ENCODE assay signal across 20 cellular contexts in the genomic region with DNA sequence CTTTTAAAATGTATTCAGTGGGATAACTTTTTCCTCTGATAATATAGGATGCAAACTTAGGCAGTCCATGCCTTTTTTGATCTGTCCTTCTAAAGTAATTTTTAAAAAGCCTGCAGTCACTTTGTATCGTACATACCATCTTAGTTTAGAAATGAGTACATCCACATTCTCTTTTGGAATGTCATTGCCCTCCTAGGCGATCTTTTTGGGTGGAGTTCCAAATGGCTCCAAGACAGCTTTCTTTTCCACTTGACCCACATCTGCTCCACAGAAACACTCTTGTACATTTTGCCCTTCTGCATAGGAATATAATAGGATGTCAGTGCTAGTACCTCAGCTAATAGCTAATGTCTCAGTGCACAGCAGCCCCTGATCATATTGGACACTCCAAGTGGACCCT. TPM values are rescaled to one million over a fixed set of nuclear protein-coding genes. Genes with fewer than 3 reads are reported as not detected.
"Had no signal": no experiment of that assay in that cellular context is flagged by ENCODE, and none has a peak within 500 bp of the region (broad histone marks: within the 10 kb centered on the region; RNA-seq: fewer than 3 reads in every experiment).

No MANE protein-coding gene starts in this region.

- H3K9me3 Mint-ChIP-seq: activated CD4-positive, alpha-beta memory T cell treated with anti-CD3 and anti-CD28 coated beads for 36 hours; memory B cell; naive B cell; neural progenitor cell had no signal

- H3K27ac ChIP-seq: brain microvascular endothelial cell, esophagus muscularis mucosa, heart left ventricle, neural progenitor cell, spleen, upper lobe of right lung had no signal

- H3K4me1 Mint-ChIP-seq: memory B cell, naive B cell, neural progenitor cell had no signal

- H3K4me3 ChIP-seq: ascending aorta, esophagus muscularis mucosa, heart left ventricle, mucosa of descending colon, neural progenitor cell, spleen, upper lobe of right lung had no signal

- H3K9me3 ChIP-seq: ascending aorta, esophagus muscularis mucosa, heart left ventricle, mucosa of descending colon, spleen, upper lobe of right lung had no signal

- H3K4me3 Mint-ChIP-seq: activated CD4-positive, alpha-beta memory T cell treated with anti-CD3 and anti-CD28 coated beads for 36 hours; memory B cell; naive B cell; neural progenitor cell had no signal

- H3K27me3 Mint-ChIP-seq: activated CD4-positive, alpha-beta memory T cell treated with anti-CD3 and anti-CD28 coated beads for 36 hours; memory B cell; naive B cell; progenitor cell of endocrine pancreas had no signal

- DNase-seq: activated CD4-positive, alpha-beta memory T cell treated with anti-CD3 and anti-CD28 coated beads for 36 hours; activated CD4-positive, alpha-beta T cell treated with anti-CD3 and anti-CD28 coated beads for 48 hours; activated effector memory CD4-positive, alpha-beta T cell treated with anti-CD3 and anti-CD28 coated beads, Interleukin-2, amount 50 U/mL, for 16 hours; activated naive CD4-positive, alpha-beta T cell treated with anti-CD3 and anti-CD28 coated beads, Interleukin-2, amount 50 U/mL, for 16 hours; brain microvascular endothelial cell; caudate nucleus; heart left ventricle; left colon; mucosa of descending colon; naive B cell; retina; spleen; stimulated activated CD4-positive, alpha-beta T cell treated with anti-CD3 and anti-CD28 coated beads, Interleukin-4, amount 100 ng/mL, for 24 hours; stimulated activated naive CD8-positive, alpha-beta T cell treated with anti-CD3 and anti-CD28 coated beads, Interleukin-15, Interleukin-2, amounts not matched to agents 100 U/mL and 50 U/mL, for 24 hours; upper lobe of right lung had no signal

- ATAC-seq: heart left ventricle; left colon; mucosa of descending colon; stimulated activated naive CD8-positive, alpha-beta T cell treated with anti-CD3 and anti-CD28 coated beads, Interleukin-15, Interleukin-2, amounts not matched to agents 100 U/mL and 50 U/mL, for 24 hours; upper lobe of right lung had no signal

- H3K27me3 ChIP-seq: ascending aorta, brain microvascular endothelial cell, esophagus muscularis mucosa, heart left ventricle, neural progenitor cell, spleen, upper lobe of right lung had no signal

- H3K27ac Mint-ChIP-seq: activated CD4-positive, alpha-beta memory T cell treated with anti-CD3 and anti-CD28 coated beads for 36 hours; memory B cell; naive B cell; neural progenitor cell; progenitor cell of endocrine pancreas had no signal

RNA-seq across cellular contexts. Expression of gene HTR2B, which starts 21.8 kb away (rescaled TPM):
- total RNA-seq: activated CD4-positive, alpha-beta memory T cell treated with anti-CD3 and anti-CD28 coated beads for 36 hours; progenitor cell of endocrine pancreas had no signal
